8 cellular contexts compared by ENCODE assay signal in genomic region chr7:118195837-118196474, GRCh38. TPM values are rescaled to one million over a fixed set of nuclear protein-coding genes. Genes with fewer than 3 reads are reported as not detected.
A peak's percentile ranks its signal among the peaks of the same experiment; 100 is the strongest.
DNase-seq lines count a peak whose midpoint lies in the region; ATAC-seq and TF ChIP-seq lines count a peak whose summit lies in the region.

No MANE protein-coding gene starts in this region.

- peak; percentile 38 for DNase-seq in DMS153 (lab: John Stamatoyannopoulos, UW)
- DNase-seq in NCI-H510A treated with DMSO at 0.1 percent for 48 hours (lab: John Stamatoyannopoulos, UW): peak; percentile 54
- DNase-seq in activated CD8-positive, alpha-beta memory T cell treated with anti-CD3 and anti-CD28 coated beads, Interleukin-2, amount 50 U/mL, for 24 hours (ENCODE audit: extremely low read depth): peak; percentile 26
- peak; percentile 70 for DNase-seq in fibroblast of villous mesenchyme (ENCODE audit: low read depth)
- peak; percentile 42 for DNase-seq in omental fat pad (ENCODE audit: low spot score)
- no peak for DNase-seq in HPDE6-E6E7 (ENCODE audit: extremely low spot score)

- no peak overlapping the region for H3K4me3 ChIP-seq in fibroblast of villous mesenchyme (ENCODE audit: low read depth, low read length)

- TF ChIP-seq CTCF in fibroblast of villous mesenchyme (IDR thresholded peaks at IDR 0.05; ENCODE audit: insufficient read depth, low read depth, low read length): peak; percentile 68
- TF ChIP-seq CTCF in omental fat pad (IDR thresholded peaks at IDR 0.05): no peak

- ATAC-seq in GM19452 (IDR thresholded peaks at IDR 0.05; ENCODE audit: unreplicated experiment): peak; percentile 74
- ATAC-seq in HG03442 (IDR thresholded peaks at IDR 0.05; ENCODE audit: unreplicated experiment): peak; percentile 81
- peak; percentile 73 for ATAC-seq in omental fat pad (ENCODE audit: low FRiP score)

RNA-seq across cellular contexts. Expression of gene LSM8, which starts 12.0 kb away (rescaled TPM):
- total RNA-seq in fibroblast of villous mesenchyme (28.5 and 36.7 TPM in 2 replicates), omental fat pad (10 to 100 TPM; 22.0 to 37.7 (median 26.9) TPM)

RNA-seq across cellular contexts. Expression of gene ANKRD7, which starts 28.5 kb away (rescaled TPM):
- total RNA-seq in fibroblast of villous mesenchyme: 0.86 and 1.3 TPM in 2 replicates
- 1 to 10 TPM in 1 of 4 donors, not detected in 3; 1.4 TPM for total RNA-seq in omental fat pad
